In the genomic region with DNA sequence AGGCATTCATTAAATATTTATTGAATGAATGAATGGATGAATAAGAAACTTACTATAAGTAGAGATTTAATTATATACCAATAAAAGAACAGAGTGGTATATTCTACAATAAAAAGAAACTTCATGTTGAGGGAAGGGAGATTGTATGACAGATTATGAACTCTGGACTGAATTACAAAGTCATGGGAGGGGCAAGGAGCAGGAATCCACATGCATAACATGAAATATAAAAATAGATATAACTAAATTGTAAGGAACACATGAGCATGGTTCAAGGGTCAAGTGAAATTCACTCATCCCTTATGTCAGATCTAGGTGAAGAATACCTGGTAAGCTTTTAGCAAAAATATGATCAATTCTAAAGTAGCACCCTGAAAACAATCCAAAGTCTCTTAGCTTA, we compare ENCODE assay signal across 11 cellular contexts.
"Had no signal": no experiment of that assay in that cellular context is flagged by ENCODE, and none has a peak within 500 bp of the region (broad histone marks: within the 10 kb centered on the region; RNA-seq: fewer than 3 reads in every experiment).

No MANE protein-coding gene starts in this region.

- H3K4me1 ChIP-seq: HAP-1 had no signal

- H3K9me3 ChIP-seq: HAP-1 had no signal

- H3K4me3 ChIP-seq: GM23248, GM23338, HAP-1 had no signal

- FAIRE-seq: H1, H54 had no signal

- H3K27ac ChIP-seq: GM23248 had no signal

- H3K36me3 ChIP-seq: HAP-1 had no signal

- ATAC-seq: GM23338, HCT116 had no signal

- DNase-seq: GM23248, GOT3, H7, H9, HCEC 1CT, HFFc6 had no signal
